In genomic region chr11:15616130-15617105, GRCh38 we compare ENCODE assay signal across 22 cellular contexts.
A peak's percentile ranks its signal among the peaks of the same experiment; 100 is the strongest.
DNase-seq lines count a peak whose midpoint lies in the region; ATAC-seq and TF ChIP-seq lines count a peak whose summit lies in the region.
"Had no signal": no experiment of that assay in that cellular context is flagged by ENCODE, and none has a peak within 500 bp of the region (broad histone marks: within the 10 kb centered on the region; RNA-seq: fewer than 3 reads in every experiment).

No MANE protein-coding gene starts in this region.

- no peaks in the 10 kb centered on the region for H3K36me3 Mint-ChIP-seq in activated naive CD4-positive, alpha-beta T cell treated with anti-CD3 and anti-CD28 coated beads, Interleukin-2, amount 10 ng/mL, durations not matched to agents 7 days and 5 days
- H3K36me3 Mint-ChIP-seq: CD4-positive, CD25-positive, alpha-beta regulatory T cell had no signal

- H3K27me3 ChIP-seq in A673 (replicated peaks; ENCODE audit: insufficient read depth, low read depth, low read length, poor library complexity) = no peaks in the 10 kb centered on the region

- H3K27ac Mint-ChIP-seq in activated naive CD4-positive, alpha-beta T cell treated with anti-CD3 and anti-CD28 coated beads, Interleukin-2, amount 10 ng/mL, durations not matched to agents 7 days and 5 days = no peak overlapping the region
- H3K27ac Mint-ChIP-seq: CD4-positive, CD25-positive, alpha-beta regulatory T cell; GM23338 had no signal

- no peaks in the 10 kb centered on the region for H3K27me3 Mint-ChIP-seq in activated naive CD4-positive, alpha-beta T cell treated with anti-CD3 and anti-CD28 coated beads, Interleukin-2, amount 10 ng/mL, durations not matched to agents 7 days and 5 days
- H3K27me3 Mint-ChIP-seq: CD4-positive, CD25-positive, alpha-beta regulatory T cell had no signal

- intact Hi-C loops in A673 (cut with micrococcal nuclease; ENCODE audit: unreplicated experiment) = no loop called here

- H3K27ac ChIP-seq in 22Rv1 (peak overlapping the region; percentile 76), A673 (ENCODE audit: low read depth, low read length, poor library complexity, severe bottlenecking) (no peak overlapping the region), VCaP (peak overlapping the region; percentile 71)
- H3K27ac ChIP-seq: PC-9, RWPE1, SJCRH30 had no signal

- DNase-seq in A673 (ENCODE audit: low spot score) = peak; percentile 7
- DNase-seq in NB4 (ENCODE audit: low read depth) = peak; percentile 12
- no peak for DNase-seq in activated naive CD4-positive, alpha-beta T cell treated with anti-CD3 and anti-CD28 coated beads, Interleukin-2, amount 10 ng/mL, durations not matched to agents 7 days and 5 days
- no peak for DNase-seq in NCI-H748 (lab: John Stamatoyannopoulos, UW; ENCODE audit: unreplicated experiment)
- DNase-seq: CD4-positive, CD25-positive, alpha-beta regulatory T cell; COR-L47; DMS 273 treated with DMSO at 0.1 percent for 48 hours; EL; HCEC 1CT; Kasumi-1; NCI-H1436; NCI-H2029 treated with DMSO at 0.1 percent for 48 hours; NCI-H774; PC-9; SW 1271 had no signal

- POLR2A ChIA-PET in A673 (lab: Charles Lee; ENCODE audit: low non-redundant PET) = no interaction called here

- H3K4me1 ChIP-seq in A673 (ENCODE audit: insufficient read depth, low read length, poor library complexity, severe bottlenecking) = no peaks in the 10 kb centered on the region
- H3K4me1 ChIP-seq: SJCRH30 had no signal

- no peak for TF ChIP-seq CTCF in 22Rv1 (IDR thresholded peaks at IDR 0.05)
- no peak for TF ChIP-seq CTCF in A673 (conservative IDR thresholded peaks at IDR 0.05; ENCODE audit: low read depth, low read length)
- no peak for TF ChIP-seq CTCF in NB4 (IDR thresholded peaks at IDR 0.05; ENCODE audit: low read depth, low read length)
- no peak for TF ChIP-seq CTCF in VCaP (conservative IDR thresholded peaks at IDR 0.05)

- H3K4me3 Mint-ChIP-seq in activated naive CD4-positive, alpha-beta T cell treated with anti-CD3 and anti-CD28 coated beads, Interleukin-2, amount 10 ng/mL, durations not matched to agents 7 days and 5 days = no peak overlapping the region
- H3K4me3 Mint-ChIP-seq: CD4-positive, CD25-positive, alpha-beta regulatory T cell; GM23338 had no signal

- no peaks in the 10 kb centered on the region for H3K9me3 ChIP-seq in A673 (ENCODE audit: low read depth, low read length, poor library complexity, severe bottlenecking)
- H3K9me3 ChIP-seq: SJCRH30 had no signal

- H3K9me3 Mint-ChIP-seq in activated naive CD4-positive, alpha-beta T cell treated with anti-CD3 and anti-CD28 coated beads, Interleukin-2, amount 10 ng/mL, durations not matched to agents 7 days and 5 days = no peaks in the 10 kb centered on the region
- H3K9me3 Mint-ChIP-seq: GM23338 had no signal

- no peaks in the 10 kb centered on the region for H3K4me1 Mint-ChIP-seq in activated naive CD4-positive, alpha-beta T cell treated with anti-CD3 and anti-CD28 coated beads, Interleukin-2, amount 10 ng/mL, durations not matched to agents 7 days and 5 days
- H3K4me1 Mint-ChIP-seq: CD4-positive, CD25-positive, alpha-beta regulatory T cell had no signal

- no TSS peak for BruUV-seq in A673 (replicated peaks; lab: Mats Ljungman, UMichigan)

- CTCF ChIA-PET in A673 (lab: Charles Lee) = no interaction called here
- CTCF ChIA-PET in activated naive CD4-positive, alpha-beta T cell treated with anti-CD3 and anti-CD28 coated beads, Interleukin-2, amount 10 ng/mL, durations not matched to agents 7 days and 5 days (lab: Charles Lee) = no interaction called here

- H3K4me3 ChIP-seq in A673 (ENCODE audit: low read depth, low read length, poor library complexity, severe bottlenecking) (no peak overlapping the region), NB4 (ENCODE audit: low read depth, low read length) (no peak overlapping the region)
- H3K4me3 ChIP-seq: GM12878, GM23338, PC-9, SJCRH30 had no signal

- TF ChIP-seq POLR2A in NB4 (IDR thresholded peaks at IDR 0.05; ENCODE audit: extremely low read depth, insufficient read length) = no peak

- H3K36me3 ChIP-seq in A673 (ENCODE audit: insufficient read depth, low read length, poor library complexity, severe bottlenecking) = no peaks in the 10 kb centered on the region
- H3K36me3 ChIP-seq: SJCRH30 had no signal

- no peak for ATAC-seq in HG03354 (IDR thresholded peaks at IDR 0.05; ENCODE audit: poor library complexity, severe bottlenecking, unreplicated experiment)
- ATAC-seq: GM12878 had no signal

Comparison
In these comparisons a context has a peak if more than half of its experiments do, and no peak if none do; other contexts are left out.
1. DNase-seq: peak in A673 (single experiment) and NB4 (single experiment); none in activated naive CD4-positive, alpha-beta T cell treated with anti-CD3 and anti-CD28 coated beads, Interleukin-2, amount 10 ng/mL, durations not matched to agents 7 days and 5 days (single experiment) and NCI-H748 (single experiment).